Comparison of ENCODE assay signal across 1 cellular context in genomic region chr6:113416166-113416565, GRCh38.
TF ChIP-seq lines count a peak whose summit lies in the region.

No MANE protein-coding gene starts in this region.

TF ChIP-seq in SK-N-SH treated with all-trans-retinoic acid at 6 μM for 48 hours, 23 proteins besides CTCF, POLR2A, EP300 and RAD21 (continued from another document):
- TF ChIP-seq POU6F1 (CRISPR knock-in tag; IDR thresholded peaks at IDR 0.05; ENCODE audit: borderline replicate concordance, low read depth) (no peak), TSHZ2 (CRISPR knock-in tag; IDR thresholded peaks at IDR 0.05) (no peak), RARB (CRISPR knock-in tag; IDR thresholded peaks at IDR 0.05) (no peak), ZNF70 (CRISPR knock-in tag; IDR thresholded peaks at IDR 0.05) (no peak), ISL1 (CRISPR knock-in tag; IDR thresholded peaks at IDR 0.05) (no peak), CSRNP3 (CRISPR knock-in tag; IDR thresholded peaks at IDR 0.05) (no peak), OSR1 (CRISPR knock-in tag; IDR thresholded peaks at IDR 0.05) (no peak), ARNTL (CRISPR knock-in tag; IDR thresholded peaks at IDR 0.05; ENCODE audit: borderline replicate concordance, low read depth) (no peak)
TF ChIP-seq in SK-N-SH treated with all-trans-retinoic acid at 6 μM for 48 hours: peak in this region for 0.
